18 cellular contexts compared by ENCODE assay signal in genomic region chr5:158849219-158849791, GRCh38.
DNase-seq lines count a peak whose midpoint lies in the region; TF ChIP-seq lines count a peak whose summit lies in the region.
"Had no signal": no experiment of that assay in that cellular context is flagged by ENCODE, and none has a peak within 500 bp of the region (broad histone marks: within the 10 kb centered on the region; RNA-seq: fewer than 3 reads in every experiment).

No MANE protein-coding gene starts in this region.

- peaks cover 15% of the 10 kb centered on the region; the same call in 1 of the 2 replicates for H3F3A ChIP-seq in DOHH2 (ENCODE audit: control insufficient read depth, insufficient read depth)

- H3K4me2 ChIP-seq in DOHH2 (ENCODE audit: low read length): peak overlapping the region; percentile 55

- H3K36me3 ChIP-seq in DOHH2 (ENCODE audit: control insufficient read depth, low read length): no peaks in the 10 kb centered on the region
- H3K36me3 ChIP-seq: SJSA1 had no signal

- H3K4me3 Mint-ChIP-seq in glutamatergic neuron (ENCODE audit: unreplicated experiment) (peak overlapping the region; percentile 7), mesothelial cell of epicardium (no peak overlapping the region)
- H3K4me3 Mint-ChIP-seq: CD8-positive, alpha-beta memory T cell had no signal

- H3K4me1 ChIP-seq in DOHH2 (ENCODE audit: control insufficient read depth, low read length): peaks cover 82% of the 10 kb centered on the region

- H3K27ac ChIP-seq in DOHH2 (ENCODE audit: low read depth, low read length) (peak overlapping the region; percentile 42), coronary artery (no peak overlapping the region)
- H3K27ac ChIP-seq: GM23248, SJSA1 had no signal

- H3K9me3 Mint-ChIP-seq in glutamatergic neuron (ENCODE audit: unreplicated experiment) (peaks cover 21% of the 10 kb centered on the region), mesothelial cell of epicardium (no peaks in the 10 kb centered on the region)
- H3K9me3 Mint-ChIP-seq: CD8-positive, alpha-beta memory T cell had no signal

- H3K27ac Mint-ChIP-seq in glutamatergic neuron (ENCODE audit: unreplicated experiment) (no peak overlapping the region), mesothelial cell of epicardium (no peak overlapping the region)
- H3K27ac Mint-ChIP-seq: CD8-positive, alpha-beta memory T cell had no signal

- TF ChIP-seq CTCF in DOHH2 (IDR thresholded peaks at IDR 0.05; ENCODE audit: low read depth, low read length, poor library complexity, severe bottlenecking) (no peak), glutamatergic neuron (IDR thresholded peaks at IDR 0.05; ENCODE audit: partially characterized antibody, unreplicated experiment) (no peak), mesothelial cell of epicardium (IDR thresholded peaks at IDR 0.05; ENCODE audit: unreplicated experiment) (no peak), coronary artery (IDR thresholded peaks at IDR 0.05) (no peak)

- H3K27me3 Mint-ChIP-seq in glutamatergic neuron (ENCODE audit: unreplicated experiment): peaks cover 9% of the 10 kb centered on the region
- H3K27me3 Mint-ChIP-seq in mesothelial cell of epicardium (ENCODE audit: low read depth): peaks cover 53% of the 10 kb centered on the region

- H3K4me3 ChIP-seq in DOHH2 (ENCODE audit: low read length) (peak overlapping the region; percentile 18), coronary artery (no peak overlapping the region)
- H3K4me3 ChIP-seq: GM23248, SJSA1 had no signal

- no peaks in the 10 kb centered on the region for H3K9me3 ChIP-seq in DOHH2 (ENCODE audit: control insufficient read depth, insufficient read depth, low read length)
- H3K9me3 ChIP-seq: SJSA1 had no signal

- DNase-seq in NAMALWA (ENCODE audit: low spot score) (peak; percentile 61), glutamatergic neuron (no peak), putamen (ENCODE audit: low spot score) (peak; percentile 66), AML-193 (lab: John Stamatoyannopoulos, UW) (no peak), mesothelial cell of epicardium (ENCODE audit: low spot score in 2 of 2, unreplicated experiment in 2 of 2) (no peak), coronary artery (ENCODE audit: low spot score) (no peak), NCI-H187 (lab: John Stamatoyannopoulos, UW) (no peak)
- DNase-seq: C1 segment of cervical spinal cord; CD8-positive, alpha-beta memory T cell; DMS79 treated with DMSO at 0.1 percent for 48 hours; GM23248; HCEC 1CT; KBM-7; MV-4-11; NCI-H1417; NCI-H1930 had no signal

- H3K79me2 ChIP-seq in DOHH2 (ENCODE audit: control insufficient read depth, low read length): peaks cover 7% of the 10 kb centered on the region; the same call in 1 of the 2 replicates

- H3K9me2 ChIP-seq in DOHH2 (replicated peaks; ENCODE audit: control insufficient read depth, low read length): no peaks in the 10 kb centered on the region

- H3K36me3 Mint-ChIP-seq in glutamatergic neuron (ENCODE audit: unreplicated experiment) (no peaks in the 10 kb centered on the region), mesothelial cell of epicardium (no peaks in the 10 kb centered on the region)
- H3K36me3 Mint-ChIP-seq: CD8-positive, alpha-beta memory T cell had no signal

- no peaks in the 10 kb centered on the region for H4K20me1 ChIP-seq in DOHH2 (ENCODE audit: control insufficient read depth, insufficient read depth, low read depth, low read length)

- no peaks in the 10 kb centered on the region for H3K27me3 ChIP-seq in DOHH2 (ENCODE audit: control insufficient read depth, low read length)
- H3K27me3 ChIP-seq: SJSA1 had no signal

- H3K4me1 Mint-ChIP-seq in glutamatergic neuron (ENCODE audit: low read depth, unreplicated experiment) (peaks cover 50% of the 10 kb centered on the region), mesothelial cell of epicardium (no peaks in the 10 kb centered on the region)

Comparison
In these comparisons a context has a peak if more than half of its experiments do, and no peak if none do; other contexts are left out.
1. DNase-seq: peak in NAMALWA (single experiment) and putamen (single experiment); none in glutamatergic neuron (single experiment), AML-193 (0 of 2), mesothelial cell of epicardium (0 of 2), coronary artery (single experiment) and NCI-H187 (0 of 2).